13 cellular contexts compared by ENCODE assay signal in genomic region chr12:65557425-65558167, GRCh38.
DNase-seq lines count a peak whose midpoint lies in the region; ATAC-seq, FAIRE-seq and TF ChIP-seq lines count a peak whose summit lies in the region.
"Had no signal": no experiment of that assay in that cellular context is flagged by ENCODE, and none has a peak within 500 bp of the region (broad histone marks: within the 10 kb centered on the region; RNA-seq: fewer than 3 reads in every experiment).

No MANE protein-coding gene starts in this region.

- no peaks in the 10 kb centered on the region for H3K79me2 ChIP-seq in endothelial cell of umbilical vein (ENCODE audit: control insufficient read depth, insufficient read depth, low read length)
- H3K79me2 ChIP-seq in osteoblast (ENCODE audit: insufficient read depth, low read length), result no peaks in the 10 kb centered on the region

- no peaks in the 10 kb centered on the region for H3K36me3 ChIP-seq in RWPE2 (ENCODE audit: low read depth)
- no peaks in the 10 kb centered on the region for H3K36me3 ChIP-seq in endothelial cell of umbilical vein (ENCODE audit: control insufficient read depth in 2 of 2, extremely low read depth in 1 of 2, insufficient read depth in 2 of 2, low read length in 2 of 2)
- H3K36me3 ChIP-seq in osteoblast (ENCODE audit: insufficient read depth, low read length), result no peaks in the 10 kb centered on the region
- H3K36me3 ChIP-seq: neutrophil, tibial nerve had no signal

- peaks cover 12% of the 10 kb centered on the region for H3K4me1 ChIP-seq in RWPE2 (ENCODE audit: insufficient read depth, poor library complexity, severe bottlenecking)
- peaks cover 24% of the 10 kb centered on the region for H3K4me1 ChIP-seq in endothelial cell of umbilical vein (ENCODE audit: control insufficient read depth, extremely low read depth, insufficient read depth, low read length)
- H3K4me1 ChIP-seq in osteoblast (ENCODE audit: insufficient read depth, low read length), result peaks cover 45% of the 10 kb centered on the region

- no peaks in the 10 kb centered on the region; the same call in 1 of the 2 replicates for H3K27me3 Mint-ChIP-seq in HFFc6 (ENCODE audit: insufficient read depth)
- H3K27me3 Mint-ChIP-seq: dendritic cell treated with granulocyte-macrophage colony-stimulating factor and Interleukin-4, amounts not matched to agents 40 ng/mL and 50 ng/mL, for 4 days had no signal

- H3K9me3 ChIP-seq in RWPE2 (ENCODE audit: severe bottlenecking) (no peaks in the 10 kb centered on the region), endothelial cell of umbilical vein (replicated peaks; ENCODE audit: control insufficient read depth, insufficient read depth, low read length) (no peaks in the 10 kb centered on the region), osteoblast (ENCODE audit: low read depth, low read length) (no peaks in the 10 kb centered on the region)
- H3K9me3 ChIP-seq: neutrophil, tibial nerve had no signal

- DNase-seq in HFFc6, result no peak
- no peak for DNase-seq in RWPE2 (ENCODE audit: low spot score)
- no peak for DNase-seq in endothelial cell of umbilical vein (ENCODE audit: low read depth, low spot score)
- DNase-seq in osteoblast (ENCODE audit: insufficient read length, low spot score, missing footprints), result no peak
- no peak for DNase-seq in SW480 (ENCODE audit: low spot score)
- DNase-seq in HPDE6-E6E7 (ENCODE audit: extremely low spot score), result no peak
- no peak for DNase-seq in NCI-H2029 treated with DMSO at 0.1 percent for 48 hours (lab: John Stamatoyannopoulos, UW)
- no peak for DNase-seq in NCI-H345 (lab: John Stamatoyannopoulos, UW)

- H3K27me3 ChIP-seq in RWPE2 (ENCODE audit: insufficient read depth, poor library complexity, severe bottlenecking), result no peaks in the 10 kb centered on the region
- H3K27me3 ChIP-seq in endothelial cell of umbilical vein (ENCODE audit: control insufficient read depth in 2 of 2, insufficient read depth in 2 of 2, low read length in 2 of 2), result no peaks in the 10 kb centered on the region
- H3K27me3 ChIP-seq in osteoblast (ENCODE audit: insufficient read depth, low read length), result no peaks in the 10 kb centered on the region
- H3K27me3 ChIP-seq: tibial nerve had no signal

- H3K4me3 ChIP-seq in RWPE2 (ENCODE audit: severe bottlenecking) (no peak overlapping the region), endothelial cell of umbilical vein (replicated peaks in 1 of 3; ENCODE audit: insufficient read depth in 1 of 3, low read depth in 1 of 3, low read length in 3 of 3) (no peak overlapping the region), osteoblast (ENCODE audit: insufficient read depth, low read length) (no peak overlapping the region)
- H3K4me3 ChIP-seq: tibial nerve had no signal

- intact Hi-C loops in endothelial cell of umbilical vein (cut with micrococcal nuclease), result loop anchor here (2.0 to 5.0 kb wide), 4 partner anchors 21 to 425 kb away; no protein-coding TSS in a partner anchor

- CTCF ChIA-PET in endothelial cell of umbilical vein (lab: Charles Lee), result interaction anchor here (0.5 to 4.6 kb wide), 68 partner anchors 9 to 550 kb away, joined by 3 to 60 read pairs (median 5); partner anchors contain the start of gene HMGA2

- H3K9me1 ChIP-seq in endothelial cell of umbilical vein (replicated peaks; ENCODE audit: control insufficient read depth, extremely low read depth, insufficient read depth, low read length), result no peaks in the 10 kb centered on the region

- ATAC-seq in RWPE2 (ENCODE audit: low read depth), result no peak

- no peak for FAIRE-seq in endothelial cell of umbilical vein (lab: Jason Lieb, UNC)

- BruUV-seq in endothelial cell of umbilical vein (replicated peaks; lab: Mats Ljungman, UMichigan), result no TSS peak

- no peak for TF ChIP-seq POLR2A in endothelial cell of umbilical vein (IDR thresholded peaks at IDR 0.05; ENCODE audit: low read depth, low read length)

- H2AFZ ChIP-seq in endothelial cell of umbilical vein (ENCODE audit: low read depth, low read length), result peak overlapping the region; percentile 96
- H2AFZ ChIP-seq in osteoblast (ENCODE audit: low read length), result peak overlapping the region; percentile 92

- TF ChIP-seq CTCF in HFFc6 (IDR thresholded peaks at IDR 0.05), result no peak
- TF ChIP-seq CTCF in RWPE2 (IDR thresholded peaks at IDR 0.05; ENCODE audit: poor library complexity, severe bottlenecking), result no peak
- TF ChIP-seq CTCF in endothelial cell of umbilical vein (IDR thresholded peaks at IDR 0.05; ENCODE audit: extremely low read depth in 1 of 2, insufficient read depth in 1 of 2, low read depth in 1 of 2, low read length in 2 of 2), result no peak
- no peak for TF ChIP-seq CTCF in osteoblast (IDR thresholded peaks at IDR 0.05; ENCODE audit: extremely low read depth, low read depth, low read length)

- peaks cover 72% of the 10 kb centered on the region for H3K4me1 Mint-ChIP-seq in HFFc6 (ENCODE audit: low read depth)

- peak overlapping the region; percentile 85 for H3K27ac Mint-ChIP-seq in HFFc6
- H3K27ac Mint-ChIP-seq: activated T-cell treated with anti-CD3 and anti-CD28 coated beads, Interleukin-2, amount 50 U/mL, for 24 hours; CD8-positive, alpha-beta T cell; dendritic cell treated with granulocyte-macrophage colony-stimulating factor and Interleukin-4, amounts not matched to agents 40 ng/mL and 50 ng/mL, for 4 days had no signal

- POLR2A ChIA-PET in endothelial cell of umbilical vein (lab: Charles Lee), result no interaction called here

- no peaks in the 10 kb centered on the region for H3K9me3 Mint-ChIP-seq in HFFc6
- H3K9me3 Mint-ChIP-seq: activated T-cell treated with anti-CD3 and anti-CD28 coated beads, Interleukin-2, amount 50 U/mL, for 24 hours; CD8-positive, alpha-beta T cell; dendritic cell treated with granulocyte-macrophage colony-stimulating factor and Interleukin-4, amounts not matched to agents 40 ng/mL and 50 ng/mL, for 4 days had no signal

- H3K9ac ChIP-seq in endothelial cell of umbilical vein (replicated peaks; ENCODE audit: extremely low read depth, insufficient read depth, low read length), result no peak overlapping the region

- H4K20me1 ChIP-seq in endothelial cell of umbilical vein (replicated peaks; ENCODE audit: control insufficient read depth, extremely low read depth, insufficient read depth, low read length) (no peaks in the 10 kb centered on the region), osteoblast (ENCODE audit: insufficient read depth, low read length) (no peaks in the 10 kb centered on the region)

- H3K4me3 Mint-ChIP-seq in HFFc6, result no peak overlapping the region; the same call in 1 of the 2 replicates
- H3K4me3 Mint-ChIP-seq: activated T-cell treated with anti-CD3 and anti-CD28 coated beads, Interleukin-2, amount 50 U/mL, for 24 hours; CD8-positive, alpha-beta T cell; dendritic cell treated with granulocyte-macrophage colony-stimulating factor and Interleukin-4, amounts not matched to agents 40 ng/mL and 50 ng/mL, for 4 days had no signal

- peak overlapping the region; percentile 48 for H3K27ac ChIP-seq in RWPE2 (ENCODE audit: poor library complexity, severe bottlenecking)
- no peak overlapping the region for H3K27ac ChIP-seq in endothelial cell of umbilical vein (ENCODE audit: insufficient read depth, low read depth, low read length)
- peak overlapping the region; percentile 93 for H3K27ac ChIP-seq in osteoblast (ENCODE audit: low read depth, low read length)
- H3K27ac ChIP-seq: neutrophil, tibial nerve had no signal

- no peak overlapping the region for H3K4me2 ChIP-seq in endothelial cell of umbilical vein (ENCODE audit: insufficient read depth, low read length)
- H3K4me2 ChIP-seq in osteoblast (ENCODE audit: insufficient read depth, low read length), result no peak overlapping the region

- peaks cover 4% of the 10 kb centered on the region; the same call in 1 of the 2 replicates for H3K36me3 Mint-ChIP-seq in HFFc6 (ENCODE audit: low read depth)
- H3K36me3 Mint-ChIP-seq: CD8-positive, alpha-beta T cell had no signal

- dilution Hi-C loops in endothelial cell of umbilical vein (cut with MboI; ENCODE audit: extremely low pct_ligation_motif_present, low sequenced_read_pairs), result no loop called here

TF ChIP-seq in endothelial cell of umbilical vein, 7 proteins besides CTCF, POLR2A, EP300 and RAD21:
- no peak for TF ChIP-seq POLR2AphosphoS5 (IDR thresholded peaks at IDR 0.05; ENCODE audit: insufficient read depth, low read depth, low read length)
- no peak for TF ChIP-seq MYC (IDR thresholded peaks at IDR 0.05; ENCODE audit: low read depth, low read length)
- TF ChIP-seq FOS (IDR thresholded peaks at IDR 0.05; ENCODE audit: borderline replicate concordance, insufficient read depth, low read length), result no peak
- no peak for TF ChIP-seq MAX (IDR thresholded peaks at IDR 0.05; ENCODE audit: insufficient read depth, insufficient read length)
- TF ChIP-seq EZH2 (IDR thresholded peaks at IDR 0.05; ENCODE audit: borderline replicate concordance, low read depth, low read length, severe bottlenecking), result no peak
- no peak for TF ChIP-seq GATA2 (IDR thresholded peaks at IDR 0.05; ENCODE audit: insufficient read depth, insufficient read length, low read depth, low read length)
- TF ChIP-seq JUN (IDR thresholded peaks at IDR 0.05; ENCODE audit: borderline replicate concordance, insufficient read depth, insufficient read length, low read depth), result no peak
TF ChIP-seq in endothelial cell of umbilical vein: peak in this region for 0.
